In genomic region chr2:229713371-229714079, GRCh38 we compare ENCODE assay signal across 8 cellular contexts. TPM values are rescaled to one million over a fixed set of nuclear protein-coding genes. Genes with fewer than 3 reads are reported as not detected.
DNase-seq lines count a peak whose midpoint lies in the region; ATAC-seq and TF ChIP-seq lines count a peak whose summit lies in the region.

No MANE protein-coding gene starts in this region.

- H3K4me1 ChIP-seq in OCI-LY3 (ENCODE audit: low read length) (peaks cover 4% of the 10 kb centered on the region; the same call in 1 of the 2 replicates), upper lobe of left lung (peaks cover 15 to 24% (median 21%) of the 10 kb centered on the region in 4 donors)

- H3K27me3 ChIP-seq in OCI-LY3 (ENCODE audit: low read depth, low read length), result peaks cover 16% of the 10 kb centered on the region; the same call in 1 of the 2 replicates
- H3K27me3 ChIP-seq in upper lobe of left lung, result peaks cover 0 to 36% (median 21%) of the 10 kb centered on the region in 4 donors

- H3K27ac ChIP-seq in OCI-LY3 (ENCODE audit: low read length), result no peak overlapping the region
- peak overlapping the region; percentile 50 for H3K27ac ChIP-seq in cingulate gyrus (ENCODE audit: low read depth, low read length)
- H3K27ac ChIP-seq in upper lobe of left lung, result no peak overlapping the region

- H3K36me3 ChIP-seq in OCI-LY3 (replicated peaks; ENCODE audit: low read depth, low read length) (no peaks in the 10 kb centered on the region), upper lobe of left lung (no peaks in the 10 kb centered on the region)

- H3K4me3 ChIP-seq in OCI-LY3 (ENCODE audit: low read length) (peak overlapping the region; percentile 60), upper lobe of left lung (peak overlapping the region in 3 of 4 donors; percentile 40 to 45 (median 40))

- TF ChIP-seq EP300 in upper lobe of left lung (IDR thresholded peaks at IDR 0.05), result no peak

- H3K79me2 ChIP-seq in OCI-LY3 (ENCODE audit: low read length), result no peaks in the 10 kb centered on the region

- no peak overlapping the region for H3K9ac ChIP-seq in OCI-LY3 (ENCODE audit: low read length)

- no peak for TF ChIP-seq POLR2A in upper lobe of left lung (IDR thresholded peaks at IDR 0.05)

- H3K4me2 ChIP-seq in OCI-LY3 (ENCODE audit: low read length), result peak overlapping the region; percentile 46

- H3K9me3 ChIP-seq in OCI-LY3 (ENCODE audit: insufficient read depth, low read length) (no peaks in the 10 kb centered on the region), upper lobe of left lung (no peaks in the 10 kb centered on the region)

- DNase-seq in DMS114 treated with DMSO at 0.1 percent for 48 hours (lab: John Stamatoyannopoulos, UW; ENCODE audit: unreplicated experiment), result peak; percentile 23
- DNase-seq in H4 (ENCODE audit: low spot score), result peak; percentile 19
- peak; percentile 76 for DNase-seq in medulla oblongata (ENCODE audit: extremely low spot score)
- peak in 1 of 2 donors; percentile 79 for DNase-seq in upper lobe of left lung
- no peak for DNase-seq in MV-4-11 (lab: John Stamatoyannopoulos, UW)

- WGBS in upper lobe of left lung, 2 donors, result 4 to 5% methylated on average over 26 to 27 of the region's 61 CpGs

- TF ChIP-seq CTCF in OCI-LY3 (IDR thresholded peaks at IDR 0.05; ENCODE audit: low read depth, low read length) (no peak), upper lobe of left lung (IDR thresholded peaks at IDR 0.05) (no peak)

- no peaks in the 10 kb centered on the region for H4K20me1 ChIP-seq in OCI-LY3 (ENCODE audit: insufficient read depth, low read length)

- H2AFZ ChIP-seq in OCI-LY3 (ENCODE audit: low read depth, low read length), result no peak overlapping the region

- peak in 1 of 2 donors; percentile 23 for ATAC-seq in upper lobe of left lung (ENCODE audit: low FRiP score in 2 of 2)
- no peak for ATAC-seq in HG03378 (IDR thresholded peaks at IDR 0.05; ENCODE audit: unreplicated experiment)

RNA-seq across cellular contexts. Expression of gene DNER, which starts 0.8 kb away (rescaled TPM):
- total RNA-seq in H4 (2014; rRNA removed; shearing (Covaris generic)), result 7.1 and 8.7 TPM in 2 replicates
- total RNA-seq in upper lobe of left lung, result 1 to 10 TPM in 3 of 6 donors, under 1 TPM in 3; 0.31 to 2.1 (median 0.98) TPM
